1 cellular context compared by ENCODE assay signal in the genomic region with DNA sequence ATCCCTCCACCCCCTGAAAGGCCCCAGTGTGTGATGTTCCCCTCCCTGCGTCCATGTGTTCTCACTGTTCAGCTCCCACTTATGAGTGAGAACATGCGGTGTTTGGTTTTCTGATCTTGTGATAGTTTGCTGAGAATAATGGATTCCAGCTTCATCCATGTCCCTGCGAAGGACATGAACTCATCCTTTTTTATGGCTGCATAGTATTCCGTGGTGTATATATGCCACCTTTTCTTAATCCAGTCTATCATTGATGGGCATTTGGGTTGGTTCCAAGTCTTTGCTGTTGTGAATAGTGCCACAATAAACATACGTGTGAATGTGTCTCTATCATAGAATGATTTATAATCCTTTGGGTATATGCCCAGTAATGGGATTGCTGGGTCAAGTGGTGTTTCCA. TPM values are rescaled to one million over a fixed set of nuclear protein-coding genes. Genes with fewer than 3 reads are reported as not detected.
"Had no signal": no experiment of that assay in that cellular context is flagged by ENCODE, and none has a peak within 500 bp of the region (broad histone marks: within the 10 kb centered on the region; RNA-seq: fewer than 3 reads in every experiment).

No MANE protein-coding gene starts in this region.

RNA-seq across cellular contexts. Expression of a gene that starts 55.8 kb away (rescaled TPM):
- total RNA-seq: endothelial cell of umbilical vein had no signal
- polyA plus RNA-seq: endothelial cell of umbilical vein had no signal
